In the genomic region with DNA sequence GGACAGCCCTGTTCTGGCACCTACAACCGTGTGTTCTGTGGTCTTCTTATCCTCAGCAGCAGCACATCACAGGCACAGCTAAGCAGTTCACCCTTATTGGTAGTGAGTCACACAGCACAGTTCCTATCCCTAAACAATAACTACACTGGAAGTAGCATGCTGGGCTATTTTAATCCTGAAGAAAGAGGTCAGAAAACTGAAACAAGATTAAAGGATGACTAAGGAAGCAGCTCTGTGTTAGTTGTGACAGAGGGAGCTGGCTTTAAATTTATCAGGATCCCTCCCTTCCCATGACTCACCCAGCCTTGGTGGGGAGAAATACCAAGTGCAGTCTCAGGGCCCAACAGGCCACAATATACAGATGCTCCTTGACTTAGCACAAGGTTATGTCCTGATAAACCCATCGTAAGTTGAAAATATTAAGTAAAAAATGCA, we compare ENCODE assay signal across 10 cellular contexts.
DNase-seq lines count a peak whose midpoint lies in the region; ATAC-seq and TF ChIP-seq lines count a peak whose summit lies in the region.
"Had no signal": no experiment of that assay in that cellular context is flagged by ENCODE, and none has a peak within 500 bp of the region (broad histone marks: within the 10 kb centered on the region; RNA-seq: fewer than 3 reads in every experiment).

No MANE protein-coding gene starts in this region.

- POLR2A ChIA-PET in activated CD4-positive, alpha-beta memory T cell treated with anti-CD3 and anti-CD28 coated beads, Interleukin-2, amount 10 ng/mL, durations not matched to agents 7 days and 5 days (lab: Charles Lee), result no interaction called here

- H3K9me3 ChIP-seq in mesodermal cell (ENCODE audit: control insufficient read depth, low read length), result no peaks in the 10 kb centered on the region

- H3K27me3 Mint-ChIP-seq in activated CD4-positive, alpha-beta memory T cell treated with anti-CD3 and anti-CD28 coated beads, Interleukin-2, amount 10 ng/mL, durations not matched to agents 7 days and 5 days, result no peaks in the 10 kb centered on the region

- CTCF ChIA-PET in activated CD4-positive, alpha-beta memory T cell treated with anti-CD3 and anti-CD28 coated beads, Interleukin-2, amount 10 ng/mL, durations not matched to agents 7 days and 5 days (lab: Charles Lee), result no interaction called here

- peak overlapping the region in 49 of 59 donors; percentile 4 to 82 (median 55) for H3K27ac ChIP-seq in dorsolateral prefrontal cortex
- peak overlapping the region; percentile 85 for H3K27ac ChIP-seq in mesodermal cell (ENCODE audit: low read depth, low read length, severe bottlenecking)

- H3K27ac Mint-ChIP-seq in activated CD4-positive, alpha-beta memory T cell treated with anti-CD3 and anti-CD28 coated beads, Interleukin-2, amount 10 ng/mL, durations not matched to agents 7 days and 5 days, result no peak overlapping the region

- WGBS in mesodermal cell (ENCODE audit: insufficient coverage in 2 of 2), 2 experiments, result 8% methylated on average over 1 of the region's 2 CpGs; no CpG with 5 or more reads in 1 of the 2 experiments

- ATAC-seq in GM19351 (IDR thresholded peaks at IDR 0.05; ENCODE audit: unreplicated experiment), result no peak

- peak; percentile 66 for DNase-seq in EH (ENCODE audit: low read depth)
- DNase-seq in NCI-H82 treated with DMSO at 0.1 percent for 48 hours (lab: John Stamatoyannopoulos, UW; ENCODE audit: unreplicated experiment), result peak; percentile 31
- DNase-seq in dorsolateral prefrontal cortex, result peak in 4 of 10 donors; percentile 35 to 50 (median 45)
- no peak for DNase-seq in activated CD4-positive, alpha-beta memory T cell treated with anti-CD3 and anti-CD28 coated beads, Interleukin-2, amount 10 ng/mL, durations not matched to agents 7 days and 5 days
- no peak for DNase-seq in T-helper 1 cell
- no peak for DNase-seq in NCI-H2196 treated with DMSO at 0.1 percent for 48 hours (lab: John Stamatoyannopoulos, UW; ENCODE audit: unreplicated experiment)
- DNase-seq: DND-41, NCI-H526 had no signal

- intact Hi-C loops in dorsolateral prefrontal cortex (cut with DNase I), result no loop called here

- no peak overlapping the region for H3K4me3 ChIP-seq in dorsolateral prefrontal cortex
- no peak overlapping the region for H3K4me3 ChIP-seq in mesodermal cell (ENCODE audit: extremely low read depth, insufficient read depth, low read length, poor library complexity, severe bottlenecking)

- no peaks in the 10 kb centered on the region for H3K36me3 Mint-ChIP-seq in activated CD4-positive, alpha-beta memory T cell treated with anti-CD3 and anti-CD28 coated beads, Interleukin-2, amount 10 ng/mL, durations not matched to agents 7 days and 5 days (ENCODE audit: low read depth)

- no peak for TF ChIP-seq CTCF in dorsolateral prefrontal cortex (IDR thresholded peaks at IDR 0.05 in 54 of 56, conservative IDR thresholded peaks at IDR 0.05 in 2 of 56; ENCODE audit: low read depth in 1 of 56, partially characterized antibody in 56 of 56)

- H3K36me3 ChIP-seq in mesodermal cell (ENCODE audit: control insufficient read depth, insufficient read depth, low read length), result no peaks in the 10 kb centered on the region

- peaks cover 25% of the 10 kb centered on the region for H3K4me1 ChIP-seq in mesodermal cell (ENCODE audit: control insufficient read depth, insufficient read depth, low read length, poor library complexity, severe bottlenecking)

- no peaks in the 10 kb centered on the region for H3K4me1 Mint-ChIP-seq in activated CD4-positive, alpha-beta memory T cell treated with anti-CD3 and anti-CD28 coated beads, Interleukin-2, amount 10 ng/mL, durations not matched to agents 7 days and 5 days

- H3K27me3 ChIP-seq in dorsolateral prefrontal cortex, result no peaks in the 10 kb centered on the region

- no peaks in the 10 kb centered on the region for H3K9me3 Mint-ChIP-seq in activated CD4-positive, alpha-beta memory T cell treated with anti-CD3 and anti-CD28 coated beads, Interleukin-2, amount 10 ng/mL, durations not matched to agents 7 days and 5 days

- no peak overlapping the region for H3K4me3 Mint-ChIP-seq in activated CD4-positive, alpha-beta memory T cell treated with anti-CD3 and anti-CD28 coated beads, Interleukin-2, amount 10 ng/mL, durations not matched to agents 7 days and 5 days

Comparison
In these comparisons a context has a peak if more than half of its experiments do, and no peak if none do; other contexts are left out.
1. DNase-seq: peak in EH (single experiment) and NCI-H82 treated with DMSO at 0.1 percent for 48 hours (single experiment); none in activated CD4-positive, alpha-beta memory T cell treated with anti-CD3 and anti-CD28 coated beads, Interleukin-2, amount 10 ng/mL, durations not matched to agents 7 days and 5 days (single experiment), T-helper 1 cell (0 of 5) and NCI-H2196 treated with DMSO at 0.1 percent for 48 hours (single experiment).